Comparison of ENCODE assay signal across 8 cellular contexts in genomic region chr4:77156912-77157858, GRCh38. TPM values are rescaled to one million over a fixed set of nuclear protein-coding genes. Genes with fewer than 3 reads are reported as not detected.
DNase-seq lines count a peak whose midpoint lies in the region; ATAC-seq and TF ChIP-seq lines count a peak whose summit lies in the region.

A gene with protein sequence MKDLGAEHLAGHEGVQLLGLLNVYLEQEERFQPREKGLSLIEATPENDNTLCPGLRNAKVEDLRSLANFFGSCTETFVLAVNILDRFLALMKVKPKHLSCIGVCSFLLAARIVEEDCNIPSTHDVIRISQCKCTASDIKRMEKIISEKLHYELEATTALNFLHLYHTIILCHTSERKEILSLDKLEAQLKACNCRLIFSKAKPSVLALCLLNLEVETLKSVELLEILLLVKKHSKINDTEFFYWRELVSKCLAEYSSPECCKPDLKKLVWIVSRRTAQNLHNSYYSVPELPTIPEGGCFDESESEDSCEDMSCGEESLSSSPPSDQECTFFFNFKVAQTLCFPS (plus strand): TSS chr4:77157207. CDS start chr4:77158533, 1,326 bp downstream.

- 0% methylated on average over 24 of the region's 94 CpGs; no CpG with 5 or more reads in 1 of the 2 experiments for WGBS in IMR-90 (ENCODE audit: extremely low coverage in 2 of 2, insufficient read length in 1 of 2), 2 experiments
- WGBS in stomach, 5 donors = 0 to 1% (median 0%) methylated on average over 26 to 94 of the region's 94 CpGs

- H4K8ac ChIP-seq in IMR-90 (ENCODE audit: low read depth in 2 of 2, low read length in 2 of 2) = peak within 1 kb of the TSS; percentile 57 to 68; a peak in 2 of 4 replicates

- peak within 1 kb of the TSS; percentile 98 for H2AK9ac ChIP-seq in IMR-90 (replicated peaks; ENCODE audit: low read depth, low read length, poor library complexity)

- DNase-seq in CMK (ENCODE audit: low read depth) (peak; percentile 86), IMR-90 (peak; percentile 94), RKO (ENCODE audit: low spot score) (peak; percentile 87), fibroblast of pulmonary artery (ENCODE audit: low read depth) (peak; percentile 94), neural progenitor cell (ENCODE audit: low spot score) (peak; percentile 99), stomach (peak; percentile 84)
- no peak for DNase-seq in activated T-helper 2 cell treated with anti-CD3 and anti-CD28 coated beads, Interferon-gamma antibody, Interleukin-2, Interleukin-4, amounts not matched to agents 10 μg/mL and 5 μg/mL and 100 μg/mL, durations not matched to agents 14 hours and 24 hours and 36 hours (ENCODE audit: low spot score)

- no peak within 1 kb of the TSS for H2AK5ac ChIP-seq in IMR-90 (ENCODE audit: low read depth, low read length)

- H2BK15ac ChIP-seq in IMR-90 (ENCODE audit: low read depth, low read length) = no peak within 1 kb of the TSS; the same call in 2 of the 3 replicates

- peaks cover 12 to 20% of the 10 kb centered on the region in 2 experiments; a peak in 3 of 4 replicates for H3K79me1 ChIP-seq in IMR-90 (ENCODE audit: low read depth in 1 of 2, low read length in 2 of 2)

- TF ChIP-seq RAD21 in IMR-90 (IDR thresholded peaks at IDR 0.05; ENCODE audit: low read length) = no peak

- TF ChIP-seq CTCF in IMR-90 (conservative IDR thresholded peaks at IDR 0.05; ENCODE audit: low read depth, low read length) = no peak
- no peak for TF ChIP-seq CTCF in fibroblast of pulmonary artery (IDR thresholded peaks at IDR 0.05; ENCODE audit: low read length, missing control alignments)
- no peak for TF ChIP-seq CTCF in neural progenitor cell (IDR thresholded peaks at IDR 0.05)
- no peak for TF ChIP-seq CTCF in stomach (IDR thresholded peaks at IDR 0.05)

- peak within 1 kb of the TSS; percentile 67 for H2BK20ac ChIP-seq in IMR-90 (ENCODE audit: low read depth, low read length)

- H3K23ac ChIP-seq in IMR-90 (ENCODE audit: low read depth, low read length) = peak within 1 kb of the TSS; percentile 80; the same call in 1 of the 2 replicates

- H3K4me1 ChIP-seq in IMR-90 (ENCODE audit: control insufficient read depth, insufficient read depth, low read length) (peaks cover 4% of the 10 kb centered on the region; the same call in 1 of the 2 replicates), neural progenitor cell (peaks cover 68% of the 10 kb centered on the region), stomach (peaks cover 7 to 53% (median 28%) of the 10 kb centered on the region in 4 donors)

- H4K91ac ChIP-seq in IMR-90 (ENCODE audit: insufficient read depth, low read depth, low read length) = peak within 1 kb of the TSS; percentile 84

- H3K4ac ChIP-seq in IMR-90 (ENCODE audit: low read depth, low read length) = peak within 1 kb of the TSS; percentile 79

- H2AFZ ChIP-seq in IMR-90 (replicated peaks; ENCODE audit: low read length, poor library complexity) (peak within 1 kb of the TSS; percentile 99), neural progenitor cell (replicated peaks) (peak within 1 kb of the TSS; percentile 94)

- H3K27me3 Mint-ChIP-seq in activated T-helper 2 cell treated with anti-CD3 and anti-CD28 coated beads, Interferon-gamma antibody, Interleukin-2, Interleukin-4, amounts not matched to agents 10 μg/mL and 5 μg/mL and 100 μg/mL, durations not matched to agents 14 hours and 24 hours and 36 hours (ENCODE audit: low read depth) = no peaks in the 10 kb centered on the region
- H3K27me3 Mint-ChIP-seq in neural progenitor cell (ENCODE audit: insufficient read depth, low read depth) = peaks cover 15% of the 10 kb centered on the region

- peak within 1 kb of the TSS; percentile 40 for H4K5ac ChIP-seq in IMR-90 (ENCODE audit: low read depth, low read length)

- POLR2A ChIA-PET in IMR-90 (lab: Charles Lee; ENCODE audit: unreplicated experiment) = interaction anchor here (0.7 kb wide), 1 partner anchor 743 kb away, joined by 9 read pairs; no protein-coding TSS in a partner anchor

- H3K9me3 Mint-ChIP-seq in activated T-helper 2 cell treated with anti-CD3 and anti-CD28 coated beads, Interferon-gamma antibody, Interleukin-2, Interleukin-4, amounts not matched to agents 10 μg/mL and 5 μg/mL and 100 μg/mL, durations not matched to agents 14 hours and 24 hours and 36 hours = no peaks in the 10 kb centered on the region
- no peaks in the 10 kb centered on the region for H3K9me3 Mint-ChIP-seq in neural progenitor cell

- peak; percentile 79 for TF ChIP-seq POLR2A in IMR-90 (IDR thresholded peaks at IDR 0.05; ENCODE audit: low read depth, low read length)
- TF ChIP-seq POLR2A in stomach (IDR thresholded peaks at IDR 0.05) = no peak

- peaks cover 65% of the 10 kb centered on the region for H3K79me2 ChIP-seq in neural progenitor cell (ENCODE audit: low read depth)

- peak; percentile 21 for ATAC-seq in GM21447 (IDR thresholded peaks at IDR 0.05; ENCODE audit: unreplicated experiment)
- ATAC-seq in IMR-90 (ENCODE audit: low read depth) = peak; percentile 35

- H2BK120ac ChIP-seq in IMR-90 (ENCODE audit: low read depth, low read length) = peak within 1 kb of the TSS; percentile 91

- intact Hi-C loops in IMR-90 (cut with micrococcal nuclease) (loop anchor here (1.0 to 5.0 kb wide), 4 partner anchors 82 to 404 kb away; partner anchors contain the start of gene CCNI), stomach (cut with DNase I; ENCODE audit: low total_unique reads) (loop anchor here (10.0 kb wide), 1 partner anchor 62 kb away; no protein-coding TSS in a partner anchor)
- intact Hi-C loops in activated T-helper 2 cell treated with anti-CD3 and anti-CD28 coated beads, Interferon-gamma antibody, Interleukin-2, Interleukin-4, amounts not matched to agents 10 μg/mL and 5 μg/mL and 100 μg/mL, durations not matched to agents 14 hours and 24 hours and 36 hours (cut with micrococcal nuclease) = loop anchor here (1.0 to 10.0 kb wide), 5 partner anchors 11 to 698 kb away; no protein-coding TSS in a partner anchor

- H3K4me3 Mint-ChIP-seq in activated T-helper 2 cell treated with anti-CD3 and anti-CD28 coated beads, Interferon-gamma antibody, Interleukin-2, Interleukin-4, amounts not matched to agents 10 μg/mL and 5 μg/mL and 100 μg/mL, durations not matched to agents 14 hours and 24 hours and 36 hours (ENCODE audit: low read depth) = peak within 1 kb of the TSS; percentile 96
- peak within 1 kb of the TSS; percentile 99 for H3K4me3 Mint-ChIP-seq in neural progenitor cell

- no TSS peak for BruUV-seq in IMR-90 (replicated peaks; lab: Mats Ljungman, UMichigan)

- dilution Hi-C loops in IMR-90 (cut with HindIII; ENCODE audit: low sequenced_read_pairs, unreplicated experiment) = no loop called here

- peaks cover 51% of the 10 kb centered on the region for H3K4me1 Mint-ChIP-seq in activated T-helper 2 cell treated with anti-CD3 and anti-CD28 coated beads, Interferon-gamma antibody, Interleukin-2, Interleukin-4, amounts not matched to agents 10 μg/mL and 5 μg/mL and 100 μg/mL, durations not matched to agents 14 hours and 24 hours and 36 hours (ENCODE audit: low read depth)
- H3K4me1 Mint-ChIP-seq in neural progenitor cell = peaks cover 67% of the 10 kb centered on the region

- peak within 1 kb of the TSS; percentile 97 for H3K27ac Mint-ChIP-seq in activated T-helper 2 cell treated with anti-CD3 and anti-CD28 coated beads, Interferon-gamma antibody, Interleukin-2, Interleukin-4, amounts not matched to agents 10 μg/mL and 5 μg/mL and 100 μg/mL, durations not matched to agents 14 hours and 24 hours and 36 hours
- H3K27ac Mint-ChIP-seq in neural progenitor cell = peak within 1 kb of the TSS; percentile 100

- H3K27me3 ChIP-seq in IMR-90 (ENCODE audit: control insufficient read depth, insufficient read depth, low read length) (peaks cover 3% of the 10 kb centered on the region; the same call in 1 of the 2 replicates), neural progenitor cell (no peaks in the 10 kb centered on the region), stomach (no peaks in the 10 kb centered on the region)

- H3K9me1 ChIP-seq in IMR-90 (ENCODE audit: insufficient read depth, low read length) = peaks cover 4% of the 10 kb centered on the region; the same call in 1 of the 2 replicates

- H3K36me3 ChIP-seq in IMR-90 (ENCODE audit: control insufficient read depth, insufficient read depth, low read length) (peaks cover 9% of the 10 kb centered on the region; the same call in 1 of the 2 replicates), neural progenitor cell (peaks cover 36% of the 10 kb centered on the region), stomach (peaks cover 4 to 32% (median 28%) of the 10 kb centered on the region in 4 donors)

- H3K27ac ChIP-seq in IMR-90 (ENCODE audit: insufficient read depth, low read length) (peak within 1 kb of the TSS; percentile 93), neural progenitor cell (peak within 1 kb of the TSS; percentile 100), stomach (peak within 1 kb of the TSS; percentile 88 to 98 (median 95))

- H3K18ac ChIP-seq in IMR-90 (ENCODE audit: low read depth, low read length) = peak within 1 kb of the TSS; percentile 84

- peak within 1 kb of the TSS; percentile 84 for H2BK5ac ChIP-seq in IMR-90 (ENCODE audit: low read depth, low read length, poor library complexity, severe bottlenecking)

- H3K9me3 ChIP-seq in IMR-90 (ENCODE audit: control insufficient read depth, insufficient read depth, low read length) (no peaks in the 10 kb centered on the region), neural progenitor cell (ENCODE audit: low read depth) (no peaks in the 10 kb centered on the region), stomach (no peaks in the 10 kb centered on the region)

- peaks cover 23% of the 10 kb centered on the region for H3K36me3 Mint-ChIP-seq in activated T-helper 2 cell treated with anti-CD3 and anti-CD28 coated beads, Interferon-gamma antibody, Interleukin-2, Interleukin-4, amounts not matched to agents 10 μg/mL and 5 μg/mL and 100 μg/mL, durations not matched to agents 14 hours and 24 hours and 36 hours (ENCODE audit: low read depth)
- H3K36me3 Mint-ChIP-seq in neural progenitor cell = peaks cover 23% of the 10 kb centered on the region

- peaks cover 61% of the 10 kb centered on the region for H3F3A ChIP-seq in neural progenitor cell (ENCODE audit: low read depth)

- in situ Hi-C loops in IMR-90 (cut with MboI; ENCODE audit: low sequenced_read_pairs) = loop anchor here (25.0 kb wide), 1 partner anchor 395 kb away; no protein-coding TSS in a partner anchor

- peak within 1 kb of the TSS; percentile 83 for H3K4me2 ChIP-seq in IMR-90 (ENCODE audit: low read depth, low read length)
- H3K4me2 ChIP-seq in neural progenitor cell = peak within 1 kb of the TSS; percentile 93

- no peak for TF ChIP-seq EP300 in stomach (IDR thresholded peaks at IDR 0.05)

- peak within 1 kb of the TSS; percentile 84 for H3K14ac ChIP-seq in IMR-90 (replicated peaks; ENCODE audit: low read depth, low read length)

- CTCF ChIA-PET in IMR-90 (lab: Yijun Ruan, JAX) = interaction anchor here (0.6 kb wide), 1 partner anchor 759 kb away, joined by 3 read pairs; no protein-coding TSS in a partner anchor

- peak within 1 kb of the TSS; percentile 87 for H3K9ac ChIP-seq in IMR-90 (ENCODE audit: low read depth, low read length)
- H3K9ac ChIP-seq in neural progenitor cell = peak within 1 kb of the TSS; percentile 99

- H3K56ac ChIP-seq in IMR-90 (ENCODE audit: extremely low read depth, insufficient read depth, low read length) = peak within 1 kb of the TSS; percentile 44; the same call in 1 of the 2 replicates

- H3K4me3 ChIP-seq in IMR-90 (ENCODE audit: insufficient read depth, low read depth, low read length) (peak within 1 kb of the TSS; percentile 99), fibroblast of pulmonary artery (replicated peaks; ENCODE audit: low read depth, low read length) (peak within 1 kb of the TSS; percentile 96), neural progenitor cell (peak within 1 kb of the TSS; percentile 80), stomach (peak within 1 kb of the TSS; percentile 80 to 97 (median 94))

- peaks cover 12% of the 10 kb centered on the region for H4K20me1 ChIP-seq in IMR-90 (ENCODE audit: insufficient read depth, low read length)
- H4K20me1 ChIP-seq in neural progenitor cell (ENCODE audit: low read depth) = peaks cover 49% of the 10 kb centered on the region

RNA-seq across cellular contexts. Expression of the gene that starts here (rescaled TPM):
- total RNA-seq in IMR-90 (2012; rRNA removed) = 11.3 and 23.9 TPM in 2 replicates
- 10.9 and 14.9 TPM in 2 replicates for polyA plus RNA-seq in IMR-90 (2012; rRNA removed)
- polyA plus RNA-seq in IMR-90 (2012; cell fraction: cytosol; rRNA removed) = 5.8 and 8.5 TPM in 2 replicates
- 3.9 and 12.2 TPM in 2 replicates for polyA plus RNA-seq in IMR-90 (2012; cell fraction: nucleus; rRNA removed; ENCODE audit: low replicate concordance)
- 34.3 and 35.2 TPM in 2 replicates for total RNA-seq in activated T-helper 2 cell treated with anti-CD3 and anti-CD28 coated beads, Interferon-gamma antibody, Interleukin-2, Interleukin-4, amounts not matched to agents 10 μg/mL and 5 μg/mL and 100 μg/mL, durations not matched to agents 14 hours and 24 hours and 36 hours
- total RNA-seq in neural progenitor cell (ENCODE audit: low replicate concordance) = 214 and 366 TPM in 2 replicates
- total RNA-seq in stomach = 10 to 100 TPM in 4 of 5 donors, 1 to 10 TPM in 1; 1.2 to 62.8 (median 27.7) TPM
- polyA plus RNA-seq in stomach = 10 to 100 TPM; 12.0 to 14.1 (median 12.7) TPM
